ENCODE assay signal across 9 cellular contexts in genomic region chrX:128518508-128518907, GRCh38.
DNase-seq lines count a peak whose midpoint lies in the region; ATAC-seq and TF ChIP-seq lines count a peak whose summit lies in the region.
"Had no signal": no experiment of that assay in that cellular context is flagged by ENCODE, and none has a peak within 500 bp of the region (broad histone marks: within the 10 kb centered on the region; RNA-seq: fewer than 3 reads in every experiment).

No MANE protein-coding gene starts in this region.

- no peak overlapping the region for H3K27ac ChIP-seq in smooth muscle cell (ENCODE audit: low read depth)
- H3K27ac ChIP-seq: neutrophil had no signal

- H3K9me3 ChIP-seq in smooth muscle cell (replicated peaks; ENCODE audit: low read depth), result no peaks in the 10 kb centered on the region
- H3K9me3 ChIP-seq: neutrophil had no signal

- no peak overlapping the region for H3K4me2 ChIP-seq in smooth muscle cell

- peak; percentile 23 for DNase-seq in NCI-H82 (lab: John Stamatoyannopoulos, UW)
- DNase-seq in NCI-H82 treated with DMSO at 0.1 percent for 48 hours (lab: John Stamatoyannopoulos, UW; ENCODE audit: unreplicated experiment), result no peak
- peak; percentile 30 for DNase-seq in NB4 (ENCODE audit: low read depth)
- DNase-seq in choroid plexus epithelial cell (ENCODE audit: low read depth), result peak; percentile 1
- DNase-seq in smooth muscle cell (lab: John Stamatoyannopoulos, UW; ENCODE audit: unreplicated experiment), result no peak
- DNase-seq in stimulated activated CD4-positive, alpha-beta T cell treated with anti-CD3 and anti-CD28 coated beads, Interleukin-4, amount 100 ng/mL, for 1 hour, result no peak

- TF ChIP-seq POLR2A in NB4 (IDR thresholded peaks at IDR 0.05; ENCODE audit: extremely low read depth, insufficient read length), result no peak

- no peaks in the 10 kb centered on the region for H3K27me3 ChIP-seq in smooth muscle cell (ENCODE audit: low read depth)
- H3K27me3 ChIP-seq: neutrophil had no signal

- 53% methylated on average over 3 of the region's 3 CpGs for WGBS in smooth muscle cell (ENCODE audit: low lambda C conversion rate)

- peak; percentile 36 for TF ChIP-seq CTCF in NB4 (IDR thresholded peaks at IDR 0.05; ENCODE audit: low read depth, low read length)
- peak; percentile 9 for TF ChIP-seq CTCF in choroid plexus epithelial cell (conservative IDR thresholded peaks at IDR 0.05; ENCODE audit: low read depth, low read length)
- peak; percentile 40 for TF ChIP-seq CTCF in smooth muscle cell (IDR thresholded peaks at IDR 0.05; ENCODE audit: borderline replicate concordance, insufficient read depth, poor library complexity, severe bottlenecking)

- no peaks in the 10 kb centered on the region for H3K79me2 ChIP-seq in smooth muscle cell (ENCODE audit: low read depth)

- no peaks in the 10 kb centered on the region for H3K4me1 ChIP-seq in smooth muscle cell (ENCODE audit: low read depth)

- H3K9ac ChIP-seq in smooth muscle cell (ENCODE audit: low read depth), result no peak overlapping the region

- no peaks in the 10 kb centered on the region for H4K20me1 ChIP-seq in smooth muscle cell (ENCODE audit: low read depth)

- no peak overlapping the region for H3K4me3 ChIP-seq in NB4 (ENCODE audit: low read depth, low read length)
- H3K4me3 ChIP-seq in choroid plexus epithelial cell (ENCODE audit: low read depth, low read length), result no peak overlapping the region
- no peak overlapping the region for H3K4me3 ChIP-seq in smooth muscle cell

- no peak for ATAC-seq in GM21619 (IDR thresholded peaks at IDR 0.05; ENCODE audit: unreplicated experiment)
- no peak for ATAC-seq in GM18498 (IDR thresholded peaks at IDR 0.05; ENCODE audit: unreplicated experiment)

- no peaks in the 10 kb centered on the region for H3F3A ChIP-seq in smooth muscle cell (ENCODE audit: low read depth)

- no peak overlapping the region for H2AFZ ChIP-seq in smooth muscle cell (ENCODE audit: low read depth)

- no peaks in the 10 kb centered on the region for H3K36me3 ChIP-seq in smooth muscle cell (ENCODE audit: low read depth)
- H3K36me3 ChIP-seq: neutrophil had no signal

Comparison
In these comparisons a context has a peak if more than half of its experiments do, and no peak if none do; other contexts are left out.
1. DNase-seq: peak in NCI-H82 (single experiment), NB4 (single experiment) and choroid plexus epithelial cell (single experiment); none in NCI-H82 treated with DMSO at 0.1 percent for 48 hours (single experiment), smooth muscle cell (single experiment) and stimulated activated CD4-positive, alpha-beta T cell treated with anti-CD3 and anti-CD28 coated beads, Interleukin-4, amount 100 ng/mL, for 1 hour (single experiment).
2. Peak in every context shown above with its lines, with median percentiles within 50 percentile points of each other: CTCF ChIP-seq.